Comparison of ENCODE assay signal across 8 cellular contexts in genomic region chr22:27879923-27880322, GRCh38. TPM values are rescaled to one million over a fixed set of nuclear protein-coding genes. Genes with fewer than 3 reads are reported as not detected.
A peak's percentile ranks its signal among the peaks of the same experiment; 100 is the strongest.
DNase-seq lines count a peak whose midpoint lies in the region; ATAC-seq and TF ChIP-seq lines count a peak whose summit lies in the region.

No MANE protein-coding gene starts in this region.

- no peaks in the 10 kb centered on the region for H3K27me3 Mint-ChIP-seq in chondrocyte (ENCODE audit: low read depth)

- peak; percentile 79 for TF ChIP-seq CTCF in chondrocyte (IDR thresholded peaks at IDR 0.05)

- no peak for ATAC-seq in HG03175 (IDR thresholded peaks at IDR 0.05; ENCODE audit: unreplicated experiment)

- peak; percentile 62 for DNase-seq in NCI-H82 (lab: John Stamatoyannopoulos, UW)
- DNase-seq in NCI-H82 treated with DMSO at 0.1 percent for 48 hours (lab: John Stamatoyannopoulos, UW; ENCODE audit: unreplicated experiment), result no peak
- peak; percentile 28 for DNase-seq in NCI-H2227 (lab: John Stamatoyannopoulos, UW; ENCODE audit: unreplicated experiment)
- DNase-seq in chondrocyte (ENCODE audit: low spot score), result no peak
- DNase-seq in lung microvascular endothelial cell (ENCODE audit: low read depth in 2 of 2), result peak; percentile 56 to 64
- DNase-seq in NCI-H2029 (lab: John Stamatoyannopoulos, UW), result no peak
- DNase-seq in stimulated activated CD4-positive, alpha-beta T cell treated with anti-CD3 and anti-CD28 coated beads, Interleukin-12 subunit alpha, Interleukin-12 subunit beta, amount 100 ng/mL, for 4 hours, result no peak

- H3K4me3 Mint-ChIP-seq in chondrocyte (ENCODE audit: unreplicated experiment), result no peak overlapping the region

- H3K36me3 Mint-ChIP-seq in chondrocyte (ENCODE audit: low read depth), result peaks cover 6% of the 10 kb centered on the region

- no peaks in the 10 kb centered on the region for H3K9me3 Mint-ChIP-seq in chondrocyte (ENCODE audit: low read depth)

- H3K4me1 Mint-ChIP-seq in chondrocyte (ENCODE audit: low read depth), result peaks cover 72% of the 10 kb centered on the region

- peak overlapping the region; percentile 37 for H3K27ac Mint-ChIP-seq in chondrocyte (ENCODE audit: unreplicated experiment)

RNA-seq across cellular contexts. Expression of gene PITPNB, which starts 39.1 kb away (rescaled TPM):
- total RNA-seq in chondrocyte (77.9 to 95.8 TPM (median 78.7 TPM) in 3 replicates), lung microvascular endothelial cell (17.7 and 23.4 TPM in 2 replicates)

Comparison
In these comparisons a context has a peak if more than half of its experiments do, and no peak if none do; other contexts are left out.
1. DNase-seq: peak in NCI-H82 (single experiment), NCI-H2227 (single experiment) and lung microvascular endothelial cell (2 of 2); none in NCI-H82 treated with DMSO at 0.1 percent for 48 hours (single experiment), chondrocyte (single experiment), NCI-H2029 (single experiment) and stimulated activated CD4-positive, alpha-beta T cell treated with anti-CD3 and anti-CD28 coated beads, Interleukin-12 subunit alpha, Interleukin-12 subunit beta, amount 100 ng/mL, for 4 hours (single experiment).